In the genomic region with DNA sequence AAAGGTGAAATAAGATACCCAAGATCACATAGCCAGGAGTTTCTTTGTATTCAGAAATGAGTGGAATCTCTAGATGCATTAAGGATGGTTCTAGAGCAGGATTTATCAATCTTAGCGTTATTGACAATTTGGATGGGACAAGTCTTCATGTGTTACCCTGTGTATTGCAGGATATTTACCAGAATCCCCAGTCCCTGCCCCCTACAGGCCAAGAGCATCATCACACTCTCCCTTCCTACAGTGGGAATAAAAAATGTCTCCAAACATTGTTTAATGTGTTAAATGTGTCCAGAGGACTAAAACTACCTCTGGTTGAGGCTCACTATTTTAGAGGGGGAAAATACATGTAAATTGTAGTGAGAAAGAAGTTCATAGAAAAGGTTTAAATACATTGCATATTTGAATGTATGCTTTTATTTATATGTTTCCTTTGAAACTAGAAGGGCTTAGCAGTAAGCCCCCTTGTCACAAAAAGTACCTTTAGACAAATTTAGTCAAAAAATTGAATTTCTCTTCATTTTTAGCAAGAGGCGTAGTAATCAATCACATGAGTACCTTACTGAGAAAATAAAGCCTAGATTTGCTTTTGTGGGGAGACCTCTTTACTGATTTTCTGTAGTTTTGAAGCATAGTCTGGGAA, we compare ENCODE assay signal across 8 cellular contexts.
DNase-seq lines count a peak whose midpoint lies in the region; ATAC-seq and TF ChIP-seq lines count a peak whose summit lies in the region.

No MANE protein-coding gene starts in this region.

- intact Hi-C loops in vagina (cut with DNase I) = no loop called here

- no peak for TF ChIP-seq POLR2A in vagina (IDR thresholded peaks at IDR 0.05)

- peak; percentile 86 for TF ChIP-seq CTCF in OCI-LY1 (IDR thresholded peaks at IDR 0.05; ENCODE audit: low read length)
- peak; percentile 79 for TF ChIP-seq CTCF in astrocyte of the spinal cord (IDR thresholded peaks at IDR 0.05; ENCODE audit: low read depth, low read length)
- peak; percentile 65 for TF ChIP-seq CTCF in thoracic aorta (IDR thresholded peaks at IDR 0.05)
- TF ChIP-seq CTCF in vagina (IDR thresholded peaks at IDR 0.05) = peak in 1 of 3 experiments; percentile 39

- peak; percentile 91 for ATAC-seq in left lobe of liver
- no peak for ATAC-seq in thoracic aorta (ENCODE audit: insufficient number of reproducible peaks, low FRiP score, low read depth)
- ATAC-seq in GM21423 (IDR thresholded peaks at IDR 0.05; ENCODE audit: unreplicated experiment) = no peak

- H3K4me3 ChIP-seq in GM23248 = no peak overlapping the region
- no peak overlapping the region for H3K4me3 ChIP-seq in OCI-LY1 (ENCODE audit: low read depth, low read length, poor library complexity, severe bottlenecking)
- no peak overlapping the region for H3K4me3 ChIP-seq in astrocyte of the spinal cord (ENCODE audit: low read depth, low read length)
- H3K4me3 ChIP-seq in thoracic aorta = no peak overlapping the region
- no peak overlapping the region for H3K4me3 ChIP-seq in vagina

- in situ Hi-C loops in GM23248 (cut with MboI) (no loop called here), astrocyte of the spinal cord (cut with HindIII; ENCODE audit: low sequenced_read_pairs) (no loop called here)

- H3K79me2 ChIP-seq in GM23248 (ENCODE audit: insufficient read depth) (peaks cover 95% of the 10 kb centered on the region), OCI-LY1 (ENCODE audit: insufficient read depth, low read length) (no peaks in the 10 kb centered on the region)

- peaks cover 11% of the 10 kb centered on the region for H3K36me3 ChIP-seq in GM23248 (ENCODE audit: low read depth)
- peaks cover 23% of the 10 kb centered on the region for H3K36me3 ChIP-seq in OCI-LY1 (ENCODE audit: insufficient read depth, low read length)
- no peaks in the 10 kb centered on the region for H3K36me3 ChIP-seq in thoracic aorta
- peaks cover 0 to 9% of the 10 kb centered on the region in 2 donors for H3K36me3 ChIP-seq in vagina

- no peak overlapping the region for H2AFZ ChIP-seq in GM23248
- no peak overlapping the region for H2AFZ ChIP-seq in OCI-LY1 (ENCODE audit: low read length)

- H3K9me2 ChIP-seq in GM23248 (ENCODE audit: insufficient read depth) (no peaks in the 10 kb centered on the region), OCI-LY1 (ENCODE audit: low read depth, low read length) (no peaks in the 10 kb centered on the region)

- DNase-seq in D341Med (ENCODE audit: low spot score) (peak; percentile 54), GM23248 (peak; percentile 51), astrocyte of the spinal cord (ENCODE audit: low read depth, low spot score) (peak; percentile 26), left lobe of liver (ENCODE audit: low spot score) (no peak), thoracic aorta (ENCODE audit: low spot score) (no peak), vagina (ENCODE audit: extremely low spot score in 2 of 2) (no peak)

- H3F3A ChIP-seq in GM23248 (ENCODE audit: insufficient read depth) = peaks cover 15% of the 10 kb centered on the region; the same call in 1 of the 2 replicates
- no peaks in the 10 kb centered on the region; the same call in 1 of the 2 replicates for H3F3A ChIP-seq in OCI-LY1 (ENCODE audit: insufficient read depth, low read length)

- no peak overlapping the region for H3K9ac ChIP-seq in GM23248
- H3K9ac ChIP-seq in OCI-LY1 (ENCODE audit: low read length) = no peak overlapping the region

- no peak overlapping the region for H3K4me2 ChIP-seq in GM23248 (ENCODE audit: unreplicated experiment)
- H3K4me2 ChIP-seq in OCI-LY1 (ENCODE audit: low read length) = no peak overlapping the region

- 97 to 100% methylated on average over 2 of the region's 2 CpGs for WGBS in GM23248 (ENCODE audit: low coverage in 1 of 2, low lambda C conversion rate in 2 of 2, missing lambda C conversion rate in 2 of 2), 2 experiments

- no peaks in the 10 kb centered on the region for H3K9me3 ChIP-seq in GM23248 (ENCODE audit: low read depth)
- H3K9me3 ChIP-seq in OCI-LY1 (ENCODE audit: low read length) = no peaks in the 10 kb centered on the region
- H3K9me3 ChIP-seq in thoracic aorta = no peaks in the 10 kb centered on the region
- no peaks in the 10 kb centered on the region for H3K9me3 ChIP-seq in vagina

- H3K4me1 ChIP-seq in GM23248 (ENCODE audit: insufficient read depth) (no peaks in the 10 kb centered on the region), OCI-LY1 (ENCODE audit: insufficient read depth, low read length, severe bottlenecking) (peaks cover 2% of the 10 kb centered on the region), thoracic aorta (ENCODE audit: control insufficient read depth in 1 of 2, low read depth in 2 of 2) (peaks cover 0 to 4% of the 10 kb centered on the region in 2 donors), vagina (peaks cover 4% of the 10 kb centered on the region)

- H4K20me1 ChIP-seq in GM23248 (ENCODE audit: insufficient read depth) (no peaks in the 10 kb centered on the region), OCI-LY1 (ENCODE audit: insufficient read depth, low read length) (no peaks in the 10 kb centered on the region)

- H3K27ac ChIP-seq in GM23248 = no peak overlapping the region
- no peak overlapping the region for H3K27ac ChIP-seq in OCI-LY1 (ENCODE audit: low read depth, low read length, poor library complexity, severe bottlenecking)
- H3K27ac ChIP-seq in thoracic aorta = no peak overlapping the region
- H3K27ac ChIP-seq in vagina = no peak overlapping the region

- H3K27me3 ChIP-seq in GM23248 (replicated peaks; ENCODE audit: insufficient read depth) = no peaks in the 10 kb centered on the region
- no peaks in the 10 kb centered on the region for H3K27me3 ChIP-seq in OCI-LY1 (ENCODE audit: insufficient read depth, low read length)
- H3K27me3 ChIP-seq in thoracic aorta (replicated peaks; ENCODE audit: insufficient read depth) = no peaks in the 10 kb centered on the region
- no peaks in the 10 kb centered on the region for H3K27me3 ChIP-seq in vagina

Comparison
In these comparisons a context has a peak if more than half of its experiments do, and no peak if none do; other contexts are left out.
1. DNase-seq: peak in D341Med (single experiment), GM23248 (single experiment) and astrocyte of the spinal cord (single experiment); none in left lobe of liver (single experiment), thoracic aorta (single experiment) and vagina (0 of 2).